1 cellular context compared by ENCODE assay signal in genomic region chr1:40363721-40364120, GRCh38.
TF ChIP-seq lines count a peak whose summit lies in the region.

No MANE protein-coding gene starts in this region.

TF ChIP-seq in SK-N-SH, 30 proteins besides CTCF, POLR2A, EP300 and RAD21 (continued from another document):
- TF ChIP-seq, protein P1, sequence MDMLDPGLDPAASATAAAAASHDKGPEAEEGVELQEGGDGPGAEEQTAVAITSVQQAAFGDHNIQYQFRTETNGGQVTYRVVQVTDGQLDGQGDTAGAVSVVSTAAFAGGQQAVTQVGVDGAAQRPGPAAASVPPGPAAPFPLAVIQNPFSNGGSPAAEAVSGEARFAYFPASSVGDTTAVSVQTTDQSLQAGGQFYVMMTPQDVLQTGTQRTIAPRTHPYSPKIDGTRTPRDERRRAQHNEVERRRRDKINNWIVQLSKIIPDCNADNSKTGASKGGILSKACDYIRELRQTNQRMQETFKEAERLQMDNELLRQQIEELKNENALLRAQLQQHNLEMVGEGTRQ (IDR thresholded peaks at IDR 0.05; ENCODE audit: borderline replicate concordance, low read depth, low read length): no peak
- TF ChIP-seq, protein P2, sequence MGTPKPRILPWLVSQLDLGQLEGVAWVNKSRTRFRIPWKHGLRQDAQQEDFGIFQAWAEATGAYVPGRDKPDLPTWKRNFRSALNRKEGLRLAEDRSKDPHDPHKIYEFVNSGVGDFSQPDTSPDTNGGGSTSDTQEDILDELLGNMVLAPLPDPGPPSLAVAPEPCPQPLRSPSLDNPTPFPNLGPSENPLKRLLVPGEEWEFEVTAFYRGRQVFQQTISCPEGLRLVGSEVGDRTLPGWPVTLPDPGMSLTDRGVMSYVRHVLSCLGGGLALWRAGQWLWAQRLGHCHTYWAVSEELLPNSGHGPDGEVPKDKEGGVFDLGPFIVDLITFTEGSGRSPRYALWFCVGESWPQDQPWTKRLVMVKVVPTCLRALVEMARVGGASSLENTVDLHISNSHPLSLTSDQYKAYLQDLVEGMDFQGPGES (IDR thresholded peaks at IDR 0.05; ENCODE audit: low read depth, low read length): no peak
- TF ChIP-seq RXRA (IDR thresholded peaks at IDR 0.05; ENCODE audit: borderline replicate concordance, low read depth) (no peak), EZH2phosphoT487 (IDR thresholded peaks at IDR 0.05; ENCODE audit: borderline replicate concordance, low read depth) (no peak), NFIC (IDR thresholded peaks at IDR 0.05; ENCODE audit: borderline replicate concordance) (no peak), FOSL2 (IDR thresholded peaks at IDR 0.05; ENCODE audit: borderline replicate concordance, low read depth) (no peak), FOXM1 (IDR thresholded peaks at IDR 0.05; ENCODE audit: low read depth) (no peak), JUND (IDR thresholded peaks at IDR 0.05) (no peak), YY1 (IDR thresholded peaks at IDR 0.05; ENCODE audit: low read depth) (no peak), MXI1 (IDR thresholded peaks at IDR 0.05; ENCODE audit: low read depth, low read length) (no peak), MEF2A (IDR thresholded peaks at IDR 0.05; ENCODE audit: borderline replicate concordance, low read depth) (no peak)
- TF ChIP-seq, protein P3, sequence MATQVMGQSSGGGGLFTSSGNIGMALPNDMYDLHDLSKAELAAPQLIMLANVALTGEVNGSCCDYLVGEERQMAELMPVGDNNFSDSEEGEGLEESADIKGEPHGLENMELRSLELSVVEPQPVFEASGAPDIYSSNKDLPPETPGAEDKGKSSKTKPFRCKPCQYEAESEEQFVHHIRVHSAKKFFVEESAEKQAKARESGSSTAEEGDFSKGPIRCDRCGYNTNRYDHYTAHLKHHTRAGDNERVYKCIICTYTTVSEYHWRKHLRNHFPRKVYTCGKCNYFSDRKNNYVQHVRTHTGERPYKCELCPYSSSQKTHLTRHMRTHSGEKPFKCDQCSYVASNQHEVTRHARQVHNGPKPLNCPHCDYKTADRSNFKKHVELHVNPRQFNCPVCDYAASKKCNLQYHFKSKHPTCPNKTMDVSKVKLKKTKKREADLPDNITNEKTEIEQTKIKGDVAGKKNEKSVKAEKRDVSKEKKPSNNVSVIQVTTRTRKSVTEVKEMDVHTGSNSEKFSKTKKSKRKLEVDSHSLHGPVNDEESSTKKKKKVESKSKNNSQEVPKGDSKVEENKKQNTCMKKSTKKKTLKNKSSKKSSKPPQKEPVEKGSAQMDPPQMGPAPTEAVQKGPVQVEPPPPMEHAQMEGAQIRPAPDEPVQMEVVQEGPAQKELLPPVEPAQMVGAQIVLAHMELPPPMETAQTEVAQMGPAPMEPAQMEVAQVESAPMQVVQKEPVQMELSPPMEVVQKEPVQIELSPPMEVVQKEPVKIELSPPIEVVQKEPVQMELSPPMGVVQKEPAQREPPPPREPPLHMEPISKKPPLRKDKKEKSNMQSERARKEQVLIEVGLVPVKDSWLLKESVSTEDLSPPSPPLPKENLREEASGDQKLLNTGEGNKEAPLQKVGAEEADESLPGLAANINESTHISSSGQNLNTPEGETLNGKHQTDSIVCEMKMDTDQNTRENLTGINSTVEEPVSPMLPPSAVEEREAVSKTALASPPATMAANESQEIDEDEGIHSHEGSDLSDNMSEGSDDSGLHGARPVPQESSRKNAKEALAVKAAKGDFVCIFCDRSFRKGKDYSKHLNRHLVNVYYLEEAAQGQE (IDR thresholded peaks at IDR 0.05; ENCODE audit: low read depth, low read length): no peak
